ENCODE assay signal across 1 cellular context in the genomic region with DNA sequence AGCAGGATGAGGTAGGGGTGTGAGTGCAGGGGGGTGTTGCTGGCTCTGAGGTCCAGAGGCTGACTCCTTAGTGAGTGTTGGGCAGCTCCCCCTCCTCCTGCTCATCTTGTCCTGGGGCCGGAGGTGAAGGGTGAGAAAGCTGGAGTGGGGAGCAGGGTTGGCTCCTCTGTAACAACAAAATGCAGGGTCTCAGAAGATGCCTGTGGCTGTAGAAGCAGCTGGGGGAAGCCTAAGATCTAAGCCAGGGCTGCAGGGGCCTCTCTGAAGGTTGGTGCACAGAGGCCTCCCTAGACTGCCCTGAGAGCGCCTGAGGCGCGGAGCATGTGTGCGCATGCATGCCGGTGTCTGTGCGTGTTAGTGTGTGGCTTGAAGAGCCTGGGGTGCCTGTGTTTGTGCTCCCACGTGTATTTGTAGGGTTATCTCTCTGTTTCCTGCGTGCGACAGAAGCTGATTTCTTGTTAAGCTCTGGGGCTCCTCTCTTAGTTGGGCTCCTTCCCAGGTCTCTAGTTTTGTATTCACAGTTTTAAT.
TF ChIP-seq lines count a peak whose summit lies in the region.

No MANE protein-coding gene starts in this region.

TF ChIP-seq in H1, 55 proteins besides CTCF, POLR2A, EP300 and RAD21:
- TF ChIP-seq GTF2F1 (IDR thresholded peaks at IDR 0.05; ENCODE audit: borderline replicate concordance, low read depth, low read length) (no peak), SP1 (IDR thresholded peaks at IDR 0.05; ENCODE audit: low read depth, low read length) (no peak), CBX8 (IDR thresholded peaks at IDR 0.05; ENCODE audit: borderline replicate concordance, low read depth, low read length) (no peak), MAFK (IDR thresholded peaks at IDR 0.05; ENCODE audit: low read depth, low read length) (no peak), SIN3A (conservative IDR thresholded peaks at IDR 0.05 in 1 of 2, IDR thresholded peaks at IDR 0.05 in 1 of 2; ENCODE audit: low read depth in 1 of 2, low read length in 2 of 2) (no peak), KDM4A (IDR thresholded peaks at IDR 0.05; ENCODE audit: low read depth, low read length, severe bottlenecking) (no peak), SRF (IDR thresholded peaks at IDR 0.05; ENCODE audit: low read depth, low read length) (no peak), SP2 (IDR thresholded peaks at IDR 0.05; ENCODE audit: low read length) (no peak), POLR2AphosphoS5 (IDR thresholded peaks at IDR 0.05; ENCODE audit: low read depth, low read length) (no peak), SIX5 (IDR thresholded peaks at IDR 0.05; ENCODE audit: low read depth, low read length) (no peak), FOSL1 (IDR thresholded peaks at IDR 0.05; ENCODE audit: insufficient read depth, low read depth, low read length) (no peak), RFX5 (IDR thresholded peaks at IDR 0.05; ENCODE audit: borderline replicate concordance, low read depth, low read length) (no peak), ASH2L (IDR thresholded peaks at IDR 0.05; ENCODE audit: low read length) (no peak), TBP (IDR thresholded peaks at IDR 0.05; ENCODE audit: low read depth, low read length) (no peak)
- TF ChIP-seq, protein P1, sequence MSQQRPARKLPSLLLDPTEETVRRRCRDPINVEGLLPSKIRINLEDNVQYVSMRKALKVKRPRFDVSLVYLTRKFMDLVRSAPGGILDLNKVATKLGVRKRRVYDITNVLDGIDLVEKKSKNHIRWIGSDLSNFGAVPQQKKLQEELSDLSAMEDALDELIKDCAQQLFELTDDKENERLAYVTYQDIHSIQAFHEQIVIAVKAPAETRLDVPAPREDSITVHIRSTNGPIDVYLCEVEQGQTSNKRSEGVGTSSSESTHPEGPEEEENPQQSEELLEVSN (IDR thresholded peaks at IDR 0.05) = no peak
TF ChIP-seq in H1: peak in this region for 0.
